ENCODE assay signal across 1 cellular context in genomic region chr19:35936738-35937268, GRCh38.
TF ChIP-seq lines count a peak whose summit lies in the region.

No MANE protein-coding gene starts in this region.

TF ChIP-seq in endothelial cell of umbilical vein, 7 proteins besides CTCF, POLR2A, EP300 and RAD21:
- TF ChIP-seq MYC (IDR thresholded peaks at IDR 0.05; ENCODE audit: low read depth, low read length): no peak
- no peak for TF ChIP-seq GATA2 (IDR thresholded peaks at IDR 0.05; ENCODE audit: insufficient read depth, insufficient read length, low read depth, low read length)
- no peak for TF ChIP-seq POLR2AphosphoS5 (IDR thresholded peaks at IDR 0.05; ENCODE audit: insufficient read depth, low read depth, low read length)
- TF ChIP-seq FOS (IDR thresholded peaks at IDR 0.05; ENCODE audit: borderline replicate concordance, insufficient read depth, low read length): no peak
- TF ChIP-seq JUN (IDR thresholded peaks at IDR 0.05; ENCODE audit: borderline replicate concordance, insufficient read depth, insufficient read length, low read depth): no peak
- no peak for TF ChIP-seq MAX (IDR thresholded peaks at IDR 0.05; ENCODE audit: insufficient read depth, insufficient read length)
- TF ChIP-seq EZH2 (IDR thresholded peaks at IDR 0.05; ENCODE audit: borderline replicate concordance, low read depth, low read length, severe bottlenecking): no peak
